In genomic region chr1:156479093-156480014, GRCh38 we compare ENCODE assay signal across 19 cellular contexts. TPM values are rescaled to one million over a fixed set of nuclear protein-coding genes. Genes with fewer than 3 reads are reported as not detected.
DNase-seq lines count a peak whose midpoint lies in the region; ATAC-seq and TF ChIP-seq lines count a peak whose summit lies in the region.
"Had no signal": no experiment of that assay in that cellular context is flagged by ENCODE, and none has a peak within 500 bp of the region (broad histone marks: within the 10 kb centered on the region; RNA-seq: fewer than 3 reads in every experiment).

No MANE protein-coding gene starts in this region.

- no peaks in the 10 kb centered on the region for H3K27me3 Mint-ChIP-seq in activated CD4-positive, alpha-beta T cell treated with anti-CD3 and anti-CD28 coated beads for 36 hours
- H3K27me3 Mint-ChIP-seq in activated T-helper 17 cell treated with anti-CD3 and anti-CD28 coated beads, Interleukin-2, amount 50 U/mL, for 72 hours: no peaks in the 10 kb centered on the region
- H3K27me3 Mint-ChIP-seq: stimulated activated naive B cell treated with anti-CD40 and anti-IgM and Interleukin-4, amounts not matched to agents 10 μg/mL and 1 μg/mL and 100 μg/mL, for 72 hours had no signal

- POLR2A ChIA-PET in activated CD4-positive, alpha-beta T cell treated with anti-CD3 and anti-CD28 coated beads for 36 hours (lab: Charles Lee): interaction anchor here (1.7 kb wide), 1 partner anchor 26 kb away, joined by 4 read pairs; no protein-coding TSS in a partner anchor

- H3K36me3 ChIP-seq in right atrium auricular region (peaks cover 92% of the 10 kb centered on the region), stomach (peaks cover 80 to 95% (median 93%) of the 10 kb centered on the region in 4 donors), WERI-Rb-1 (peaks cover 100% of the 10 kb centered on the region)

- H3K4me1 ChIP-seq in right atrium auricular region: peaks cover 0 to 90% of the 10 kb centered on the region in 2 donors
- H3K4me1 ChIP-seq in stomach: peaks cover 47 to 99% (median 72%) of the 10 kb centered on the region in 4 donors

- H3K27ac ChIP-seq in right atrium auricular region (peak overlapping the region; percentile 83 to 85), stomach (peak overlapping the region in 4 of 5 donors; percentile 33 to 97 (median 86)), WERI-Rb-1 (no peak overlapping the region)
- H3K27ac ChIP-seq: SK-N-MC had no signal

- H3K9me3 Mint-ChIP-seq in activated CD4-positive, alpha-beta T cell treated with anti-CD3 and anti-CD28 coated beads for 36 hours (ENCODE audit: low read depth): no peaks in the 10 kb centered on the region
- no peaks in the 10 kb centered on the region for H3K9me3 Mint-ChIP-seq in activated T-helper 17 cell treated with anti-CD3 and anti-CD28 coated beads, Interleukin-2, amount 50 U/mL, for 72 hours
- H3K9me3 Mint-ChIP-seq: GM23338; stimulated activated naive B cell treated with anti-CD40 and anti-IgM and Interleukin-4, amounts not matched to agents 10 μg/mL and 1 μg/mL and 100 μg/mL, for 72 hours; WTC11 had no signal

- CTCF ChIA-PET in activated CD4-positive, alpha-beta T cell treated with anti-CD3 and anti-CD28 coated beads for 36 hours (lab: Charles Lee): interaction anchor here (0.8 to 4.2 kb wide), 3 partner anchors 12 to 23 kb away, joined by 4 to 45 read pairs (median 36); partner anchors contain the start of gene MEF2D

- no peak overlapping the region for H3K4me3 Mint-ChIP-seq in activated CD4-positive, alpha-beta T cell treated with anti-CD3 and anti-CD28 coated beads for 36 hours
- H3K4me3 Mint-ChIP-seq in activated T-helper 17 cell treated with anti-CD3 and anti-CD28 coated beads, Interleukin-2, amount 50 U/mL, for 72 hours: no peak overlapping the region
- H3K4me3 Mint-ChIP-seq: WTC11 had no signal

- intact Hi-C loops in activated CD4-positive, alpha-beta T cell treated with anti-CD3 and anti-CD28 coated beads for 36 hours (cut with DNase I, micrococcal nuclease): loop anchor here (1.0 to 5.0 kb wide), 7 partner anchors 21 to 129 kb away; partner anchors contain the start of genes GPATCH4 (in 1 of the 2), MEF2D (in 1 of the 2) and NAXE (in 1 of the 2)
- intact Hi-C loops in stomach (cut with DNase I; ENCODE audit: low total_unique reads): no loop called here

- H3K9me3 ChIP-seq in right atrium auricular region (no peaks in the 10 kb centered on the region), stomach (no peaks in the 10 kb centered on the region), WERI-Rb-1 (ENCODE audit: severe bottlenecking) (no peaks in the 10 kb centered on the region)

- no peak for TF ChIP-seq EP300 in stomach (IDR thresholded peaks at IDR 0.05)

- TF ChIP-seq POLR2A in stomach (IDR thresholded peaks at IDR 0.05): no peak

- ATAC-seq in activated CD4-positive, alpha-beta T cell treated with anti-CD3 and anti-CD28 coated beads for 36 hours: no peak
- ATAC-seq in activated T-helper 17 cell treated with anti-CD3 and anti-CD28 coated beads, Interleukin-2, amount 50 U/mL, for 72 hours (replicated peaks): no peak
- ATAC-seq: stimulated activated naive B cell treated with anti-CD40 and anti-IgM and Interleukin-4, amounts not matched to agents 10 μg/mL and 1 μg/mL and 100 μg/mL, for 72 hours had no signal

- DNase-seq in activated CD4-positive, alpha-beta T cell treated with anti-CD3 and anti-CD28 coated beads for 36 hours: no peak
- DNase-seq in activated CD4-positive, alpha-beta T cell treated with anti-CD3 and anti-CD28 coated beads for 4 hours: no peak
- DNase-seq in right atrium auricular region (ENCODE audit: low spot score) (no peak), stomach (no peak), NAMALWA (ENCODE audit: low spot score) (no peak), WERI-Rb-1 (no peak)
- DNase-seq in activated CD4-positive, CD25-positive, alpha-beta regulatory T cell (lab: John Stamatoyannopoulos, UW): no peak
- DNase-seq: aorta; effector memory CD4-positive, alpha-beta T cell; foreskin melanocyte; GF-D8; islet precursor cell; NCI-H146; stimulated activated CD4-positive, alpha-beta T cell treated with anti-CD3 and anti-CD28 coated beads, Interleukin-4, amount 100 ng/mL, for 4 hours; stimulated activated naive B cell treated with anti-CD40 and anti-IgM and Interleukin-4, amounts not matched to agents 10 μg/mL and 1 μg/mL and 100 μg/mL, for 72 hours had no signal

- WGBS in stomach, 5 donors: 84 to 92% (median 89%) methylated on average over 15 of the region's 15 CpGs

- H3K36me3 Mint-ChIP-seq in activated CD4-positive, alpha-beta T cell treated with anti-CD3 and anti-CD28 coated beads for 36 hours (ENCODE audit: low read depth): peaks cover 58% of the 10 kb centered on the region
- peaks cover 100% of the 10 kb centered on the region for H3K36me3 Mint-ChIP-seq in activated T-helper 17 cell treated with anti-CD3 and anti-CD28 coated beads, Interleukin-2, amount 50 U/mL, for 72 hours (ENCODE audit: low read depth)

- H3K27me3 ChIP-seq in right atrium auricular region: no peaks in the 10 kb centered on the region
- H3K27me3 ChIP-seq in stomach: no peaks in the 10 kb centered on the region
- H3K27me3 ChIP-seq in WERI-Rb-1 (ENCODE audit: insufficient read depth, low read depth, severe bottlenecking): no peaks in the 10 kb centered on the region

- TF ChIP-seq CTCF in right atrium auricular region (IDR thresholded peaks at IDR 0.05) (no peak), stomach (IDR thresholded peaks at IDR 0.05) (no peak), WERI-Rb-1 (IDR thresholded peaks at IDR 0.05; ENCODE audit: low read depth, low read length) (no peak)

- peak overlapping the region; percentile 7 for H3K27ac Mint-ChIP-seq in activated CD4-positive, alpha-beta T cell treated with anti-CD3 and anti-CD28 coated beads for 36 hours
- H3K27ac Mint-ChIP-seq in activated T-helper 17 cell treated with anti-CD3 and anti-CD28 coated beads, Interleukin-2, amount 50 U/mL, for 72 hours: peak overlapping the region; percentile 70

- no peak overlapping the region for H3K4me3 ChIP-seq in right atrium auricular region
- no peak overlapping the region for H3K4me3 ChIP-seq in stomach
- no peak overlapping the region for H3K4me3 ChIP-seq in WERI-Rb-1 (ENCODE audit: low read depth, low read length)
- H3K4me3 ChIP-seq: GM23338, SK-N-MC had no signal

- peaks cover 63% of the 10 kb centered on the region for H3K4me1 Mint-ChIP-seq in activated CD4-positive, alpha-beta T cell treated with anti-CD3 and anti-CD28 coated beads for 36 hours
- H3K4me1 Mint-ChIP-seq in activated T-helper 17 cell treated with anti-CD3 and anti-CD28 coated beads, Interleukin-2, amount 50 U/mL, for 72 hours: peaks cover 38% of the 10 kb centered on the region

RNA-seq across cellular contexts. Expression of gene MEF2D, which starts 21.2 kb away (rescaled TPM):
- 10 to 100 TPM; 32.1 to 33.6 TPM for total RNA-seq in activated CD4-positive, alpha-beta T cell treated with anti-CD3 and anti-CD28 coated beads for 36 hours
- total RNA-seq in activated T-helper 17 cell treated with anti-CD3 and anti-CD28 coated beads, Interleukin-2, amount 50 U/mL, for 72 hours: 10 to 100 TPM; 34.4 to 68.5 TPM
- total RNA-seq in right atrium auricular region: 100 to 1,000 TPM in 1 of 2 donors, 10 to 100 TPM in 1; 80.1 to 104 TPM
- 100 to 1,000 TPM in 1 of 5 donors, 10 to 100 TPM in 4; 14.3 to 136 (median 62.5) TPM for total RNA-seq in stomach
- polyA plus RNA-seq in stomach: 10 to 100 TPM in 2 of 3 donors, 1 to 10 TPM in 1; 7.7 to 15.6 (median 14.5) TPM
